In genomic region chr4:78509030-78509429, GRCh38 we compare ENCODE assay signal across 33 cellular contexts. TPM values are rescaled to one million over a fixed set of nuclear protein-coding genes. Genes with fewer than 3 reads are reported as not detected.
A peak's percentile ranks its signal among the peaks of the same experiment; 100 is the strongest.
DNase-seq lines count a peak whose midpoint lies in the region; ATAC-seq and TF ChIP-seq lines count a peak whose summit lies in the region.
"Had no signal": no experiment of that assay in that cellular context is flagged by ENCODE, and none has a peak within 500 bp of the region (broad histone marks: within the 10 kb centered on the region; RNA-seq: fewer than 3 reads in every experiment).

No MANE protein-coding gene starts in this region.

- intact Hi-C loops in left lung (cut with DNase I) = no loop called here
- intact Hi-C loops in activated T-helper 2 cell treated with anti-CD3 and anti-CD28 coated beads, Interferon-gamma antibody, Interleukin-2, Interleukin-4, amounts not matched to agents 10 μg/mL and 5 μg/mL and 100 μg/mL, durations not matched to agents 14 hours and 24 hours and 36 hours (cut with micrococcal nuclease) = no loop called here

- ATAC-seq in left lung = peak; percentile 67
- ATAC-seq: A549; CD8-positive, alpha-beta T cell had no signal

- no peaks in the 10 kb centered on the region for H3K36me3 ChIP-seq in left lung
- H3K36me3 ChIP-seq: BLaER1; BLaER1 treated with 17β-estradiol and CSF1 and Interleukin-3, amounts not matched to agents 10 nM and 100 nM had no signal

- H3K27ac ChIP-seq in VCaP (peak overlapping the region; percentile 16), left lung (no peak overlapping the region)
- H3K27ac ChIP-seq: 22Rv1; A549; BLaER1; BLaER1 treated with 17β-estradiol and CSF1 and Interleukin-3, amounts not matched to agents 10 nM and 100 nM; C4-2B had no signal

- H3K9me3 Mint-ChIP-seq in activated T-helper 2 cell treated with anti-CD3 and anti-CD28 coated beads, Interferon-gamma antibody, Interleukin-2, Interleukin-4, amounts not matched to agents 10 μg/mL and 5 μg/mL and 100 μg/mL, durations not matched to agents 14 hours and 24 hours and 36 hours = no peaks in the 10 kb centered on the region
- H3K9me3 Mint-ChIP-seq in HFFc6 = no peaks in the 10 kb centered on the region
- H3K9me3 Mint-ChIP-seq: CD4-positive, alpha-beta T cell; CD4-positive, CD25-positive, alpha-beta regulatory T cell; CD8-positive, alpha-beta T cell had no signal

- H3K27me3 Mint-ChIP-seq in activated T-helper 2 cell treated with anti-CD3 and anti-CD28 coated beads, Interferon-gamma antibody, Interleukin-2, Interleukin-4, amounts not matched to agents 10 μg/mL and 5 μg/mL and 100 μg/mL, durations not matched to agents 14 hours and 24 hours and 36 hours (ENCODE audit: low read depth) = peaks cover 4% of the 10 kb centered on the region
- peaks cover 2% of the 10 kb centered on the region for H3K27me3 Mint-ChIP-seq in HFFc6 (ENCODE audit: insufficient read depth)
- H3K27me3 Mint-ChIP-seq: CD4-positive, alpha-beta T cell had no signal

- TF ChIP-seq CTCF in VCaP (conservative IDR thresholded peaks at IDR 0.05) (no peak), left lung (IDR thresholded peaks at IDR 0.05) (no peak), HFFc6 (IDR thresholded peaks at IDR 0.05) (no peak)

- no peaks in the 10 kb centered on the region for H3K27me3 ChIP-seq in left lung
- H3K27me3 ChIP-seq: BE2C; BLaER1; BLaER1 treated with 17β-estradiol and CSF1 and Interleukin-3, amounts not matched to agents 10 nM and 100 nM had no signal

- no peaks in the 10 kb centered on the region for H3K4me1 Mint-ChIP-seq in activated T-helper 2 cell treated with anti-CD3 and anti-CD28 coated beads, Interferon-gamma antibody, Interleukin-2, Interleukin-4, amounts not matched to agents 10 μg/mL and 5 μg/mL and 100 μg/mL, durations not matched to agents 14 hours and 24 hours and 36 hours (ENCODE audit: low read depth)
- no peaks in the 10 kb centered on the region for H3K4me1 Mint-ChIP-seq in HFFc6 (ENCODE audit: low read depth)
- H3K4me1 Mint-ChIP-seq: B cell; CD14-positive monocyte; CD4-positive, alpha-beta memory T cell; CD4-positive, CD25-positive, alpha-beta regulatory T cell; CD8-positive, alpha-beta memory T cell had no signal

- H3K36me3 Mint-ChIP-seq in activated T-helper 2 cell treated with anti-CD3 and anti-CD28 coated beads, Interferon-gamma antibody, Interleukin-2, Interleukin-4, amounts not matched to agents 10 μg/mL and 5 μg/mL and 100 μg/mL, durations not matched to agents 14 hours and 24 hours and 36 hours (ENCODE audit: low read depth) = no peaks in the 10 kb centered on the region
- no peaks in the 10 kb centered on the region for H3K36me3 Mint-ChIP-seq in HFFc6 (ENCODE audit: low read depth)
- H3K36me3 Mint-ChIP-seq: CD14-positive monocyte; CD4-positive, alpha-beta memory T cell; CD4-positive, CD25-positive, alpha-beta regulatory T cell; CD8-positive, alpha-beta memory T cell; CD8-positive, alpha-beta T cell had no signal

- H3K27ac Mint-ChIP-seq in activated T-helper 2 cell treated with anti-CD3 and anti-CD28 coated beads, Interferon-gamma antibody, Interleukin-2, Interleukin-4, amounts not matched to agents 10 μg/mL and 5 μg/mL and 100 μg/mL, durations not matched to agents 14 hours and 24 hours and 36 hours = no peak overlapping the region
- H3K27ac Mint-ChIP-seq in HFFc6 = no peak overlapping the region
- H3K27ac Mint-ChIP-seq: B cell; CD14-positive monocyte; CD4-positive, alpha-beta memory T cell; CD4-positive, alpha-beta T cell; CD4-positive, CD25-positive, alpha-beta regulatory T cell; CD8-positive, alpha-beta memory T cell; CD8-positive, alpha-beta T cell had no signal

- H3K4me3 Mint-ChIP-seq in activated T-helper 2 cell treated with anti-CD3 and anti-CD28 coated beads, Interferon-gamma antibody, Interleukin-2, Interleukin-4, amounts not matched to agents 10 μg/mL and 5 μg/mL and 100 μg/mL, durations not matched to agents 14 hours and 24 hours and 36 hours (ENCODE audit: low read depth) = no peak overlapping the region
- no peak overlapping the region for H3K4me3 Mint-ChIP-seq in HFFc6
- H3K4me3 Mint-ChIP-seq: B cell; CD14-positive monocyte; CD4-positive, alpha-beta memory T cell; CD4-positive, alpha-beta T cell; CD4-positive, CD25-positive, alpha-beta regulatory T cell; CD8-positive, alpha-beta memory T cell; CD8-positive, alpha-beta T cell had no signal

- no peaks in the 10 kb centered on the region for H3K4me1 ChIP-seq in left lung
- H3K4me1 ChIP-seq: A549; BE2C; BLaER1; BLaER1 treated with 17β-estradiol and CSF1 and Interleukin-3, amounts not matched to agents 10 nM and 100 nM had no signal

- H3K4me3 ChIP-seq in left lung = no peak overlapping the region
- H3K4me3 ChIP-seq: A549; BLaER1; BLaER1 treated with 17β-estradiol and CSF1 and Interleukin-3, amounts not matched to agents 10 nM and 100 nM had no signal

- peak; percentile 5 for DNase-seq in SIG-M5 treated with dmso at 0.1 percent for 504 hours (lab: John Stamatoyannopoulos, UW; ENCODE audit: unreplicated experiment)
- no peak for DNase-seq in SIG-M5 (lab: John Stamatoyannopoulos, UW)
- no peak for DNase-seq in left lung
- no peak for DNase-seq in activated T-helper 2 cell treated with anti-CD3 and anti-CD28 coated beads, Interferon-gamma antibody, Interleukin-2, Interleukin-4, amounts not matched to agents 10 μg/mL and 5 μg/mL and 100 μg/mL, durations not matched to agents 14 hours and 24 hours and 36 hours (ENCODE audit: low spot score)
- no peak for DNase-seq in HFFc6
- DNase-seq: 8988T; ACHN; AML-193; BE2C; C1 segment of cervical spinal cord; Caco-2; Calu3; CD4-positive, alpha-beta memory T cell; CD4-positive, alpha-beta T cell; CD4-positive, CD25-positive, alpha-beta regulatory T cell; CD8-positive, alpha-beta memory T cell; CD8-positive, alpha-beta T cell; COR-L47; DMS 273 treated with DMSO at 0.1 percent for 48 hours; DMS153; DMS53; DMS79; DMS79 treated with DMSO at 0.1 percent for 48 hours; DND-41; EL had no signal

- H3K9me3 ChIP-seq in left lung = no peaks in the 10 kb centered on the region
- H3K9me3 ChIP-seq: A549, BE2C, BLaER1, Caco-2 had no signal

RNA-seq across cellular contexts. Expression of gene ANXA3, which starts 42.5 kb away (rescaled TPM):
- 100 to 1,000 TPM; 147 to 159 TPM for total RNA-seq in left lung
- total RNA-seq in activated T-helper 2 cell treated with anti-CD3 and anti-CD28 coated beads, Interferon-gamma antibody, Interleukin-2, Interleukin-4, amounts not matched to agents 10 μg/mL and 5 μg/mL and 100 μg/mL, durations not matched to agents 14 hours and 24 hours and 36 hours = not detected in 2 replicates
- total RNA-seq in HFFc6 (2021; fragmentation: NEBNext Ultra II Directional; extraction: Animal tissue kit (Norgen Biotek cat#: 25700)) = 1 to 10 TPM; 1.5 to 3.0 (median 1.6) TPM
- total RNA-seq: B cell; CD4-positive, alpha-beta memory T cell; CD4-positive, alpha-beta T cell; CD4-positive, CD25-positive, alpha-beta regulatory T cell; CD8-positive, alpha-beta memory T cell; CD8-positive, alpha-beta T cell had no signal

Comparison
In these comparisons a context has a peak if more than half of its experiments do, and no peak if none do; other contexts are left out.
1. RNA of gene ANXA3, which starts 42.5 kb away (total RNA-seq): 147 to 159 TPM in left lung; 1.5 to 3.0 TPM in HFFc6 and not detected in activated T-helper 2 cell treated with anti-CD3 and anti-CD28 coated beads, Interferon-gamma antibody, Interleukin-2, Interleukin-4, amounts not matched to agents 10 μg/mL and 5 μg/mL and 100 μg/mL, durations not matched to agents 14 hours and 24 hours and 36 hours; every median in the first group is over 10 times any median in the second.